In genomic region chr6:126113261-126113660, GRCh38 we compare ENCODE assay signal across 27 cellular contexts.
"Had no signal": no experiment of that assay in that cellular context is flagged by ENCODE, and none has a peak within 500 bp of the region (broad histone marks: within the 10 kb centered on the region; RNA-seq: fewer than 3 reads in every experiment).

No MANE protein-coding gene starts in this region.

- H3K9me3 Mint-ChIP-seq: activated T-cell treated with anti-CD3 and anti-CD28 coated beads, Interleukin-2, amount 50 U/mL, for 4 hours; activated T-helper 2 cell treated with anti-CD3 and anti-CD28 coated beads, Interferon-gamma antibody, Interleukin-2, Interleukin-4, amounts not matched to agents 10 μg/mL and 5 μg/mL and 100 μg/mL, durations not matched to agents 14 hours and 24 hours and 36 hours; central memory CD8-positive, alpha-beta T cell; endodermal cell; nephron; WTC11 had no signal

- H3K9me3 ChIP-seq: adrenal gland, ascending aorta, heart right ventricle, neutrophil, ovary, prostate gland, upper lobe of left lung had no signal

- H3K4me3 Mint-ChIP-seq: activated naive CD8-positive, alpha-beta T cell; activated T-cell treated with anti-CD3 and anti-CD28 coated beads, Interleukin-2, amount 50 U/mL, for 4 hours; central memory CD8-positive, alpha-beta T cell; endodermal cell; nephron; WTC11 had no signal

- FAIRE-seq: colon had no signal

- H3K4me1 ChIP-seq: heart right ventricle, prostate gland, upper lobe of left lung had no signal

- H3K4me1 Mint-ChIP-seq: central memory CD8-positive, alpha-beta T cell had no signal

- H3K36me3 Mint-ChIP-seq: WTC11 had no signal

- H3K4me3 ChIP-seq: adrenal gland, ascending aorta, dorsolateral prefrontal cortex, heart right ventricle, ovary, prostate gland, upper lobe of left lung had no signal

- H3K27me3 Mint-ChIP-seq: activated naive CD8-positive, alpha-beta T cell; central memory CD8-positive, alpha-beta T cell had no signal

- H3K36me3 ChIP-seq: adrenal gland, ascending aorta, brain microvascular endothelial cell, neutrophil, ovary, prostate gland, upper lobe of left lung had no signal

- H3K27ac Mint-ChIP-seq: activated naive CD8-positive, alpha-beta T cell; activated T-helper 2 cell treated with anti-CD3 and anti-CD28 coated beads, Interferon-gamma antibody, Interleukin-2, Interleukin-4, amounts not matched to agents 10 μg/mL and 5 μg/mL and 100 μg/mL, durations not matched to agents 14 hours and 24 hours and 36 hours; endodermal cell; WTC11 had no signal

- H3K27ac ChIP-seq: adrenal gland, ascending aorta, brain microvascular endothelial cell, dorsolateral prefrontal cortex, epithelial cell of prostate, heart right ventricle, neutrophil, ovary, prostate gland, upper lobe of left lung had no signal

- DNase-seq: activated CD4-positive, alpha-beta T cell treated with anti-CD3 and anti-CD28 coated beads, Interleukin-2, amount 50 U/mL, for 4 hours; activated CD8-positive, alpha-beta memory T cell treated with anti-CD3 and anti-CD28 coated beads, Interleukin-2, amount 50 U/mL, for 48 hours; activated naive CD4-positive, alpha-beta T cell; activated T-cell treated with anti-CD3 and anti-CD28 coated beads, Interleukin-2, amount 50 U/mL, for 4 hours; adrenal gland; brain microvascular endothelial cell; dorsolateral prefrontal cortex; endodermal cell; heart right ventricle; islet precursor cell; left colon; mesenchymal stem cell; ovary; stimulated activated CD4-positive, alpha-beta T cell treated with anti-CD3 and anti-CD28 coated beads, Interleukin-4, amount 100 ng/mL, for 24 hours; stimulated activated naive CD8-positive, alpha-beta T cell treated with anti-CD3 and anti-CD28 coated beads, Interleukin-15, Interleukin-2, amounts not matched to agents 100 U/mL and 50 U/mL, for 24 hours; T1000; upper lobe of left lung had no signal

- ATAC-seq: activated T-cell treated with anti-CD3 and anti-CD28 coated beads, Interleukin-2, amount 50 U/mL, for 4 hours; heart right ventricle; left colon; stimulated activated naive CD8-positive, alpha-beta T cell treated with anti-CD3 and anti-CD28 coated beads, Interleukin-15, Interleukin-2, amounts not matched to agents 100 U/mL and 50 U/mL, for 24 hours; WTC11 had no signal

- H3K27me3 ChIP-seq: adrenal gland, ascending aorta, brain microvascular endothelial cell, dorsolateral prefrontal cortex, neutrophil, ovary, upper lobe of left lung had no signal
